In the genomic region with DNA sequence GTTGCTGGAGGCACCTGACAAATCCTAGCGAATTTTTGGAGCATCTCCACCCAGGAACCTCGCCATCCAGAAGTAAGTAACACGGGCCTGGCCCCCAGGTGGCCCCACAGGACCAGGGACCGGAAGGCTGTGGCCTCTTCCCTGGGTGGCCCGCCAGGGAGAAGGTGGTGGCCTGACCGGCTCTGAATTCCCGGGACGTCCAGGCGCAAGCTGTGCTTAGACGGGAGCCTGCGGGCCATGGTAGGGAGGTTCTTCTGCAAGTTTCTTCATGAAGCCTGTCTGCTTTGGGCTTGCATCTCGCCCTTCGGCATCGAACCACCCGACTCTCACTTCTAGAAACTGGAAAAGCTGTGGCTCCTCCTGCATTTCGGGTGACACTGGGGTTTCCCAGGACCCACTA, we compare ENCODE assay signal across 20 cellular contexts.
"Had no signal": no experiment of that assay in that cellular context is flagged by ENCODE, and none has a peak within 500 bp of the region (broad histone marks: within the 10 kb centered on the region; RNA-seq: fewer than 3 reads in every experiment).

No MANE protein-coding gene starts in this region.

- H3K4me1 ChIP-seq: SJCRH30 had no signal

- H3K27ac ChIP-seq: HL-60, SJCRH30 had no signal

- DNase-seq: KBM-7, NCI-H1048, NCI-H1105, NCI-H1417, NCI-H1436 treated with DMSO at 0.1 percent for 48 hours, NCI-H1694, NCI-H187 treated with DMSO at 0.1 percent for 48 hours, NCI-H2081, NCI-H2107, NCI-H2227 treated with DMSO at 0.1 percent for 48 hours, NCI-H524, NCI-H69, NCI-H774, PC-3, SHP77 treated with DMSO at 0.1 percent for 48 hours, SJCRH30 had no signal

- H3K9me3 ChIP-seq: SJCRH30 had no signal

- ATAC-seq: Panc1, PC-3, Right ventricle myocardium inferior, SK-N-SH treated with all-trans-retinoic acid at 6 μM for 48 hours had no signal

- H3K27me3 ChIP-seq: SJCRH30 had no signal

- H3K4me3 ChIP-seq: SJCRH30 had no signal
